ENCODE assay signal across 8 cellular contexts in the genomic region with DNA sequence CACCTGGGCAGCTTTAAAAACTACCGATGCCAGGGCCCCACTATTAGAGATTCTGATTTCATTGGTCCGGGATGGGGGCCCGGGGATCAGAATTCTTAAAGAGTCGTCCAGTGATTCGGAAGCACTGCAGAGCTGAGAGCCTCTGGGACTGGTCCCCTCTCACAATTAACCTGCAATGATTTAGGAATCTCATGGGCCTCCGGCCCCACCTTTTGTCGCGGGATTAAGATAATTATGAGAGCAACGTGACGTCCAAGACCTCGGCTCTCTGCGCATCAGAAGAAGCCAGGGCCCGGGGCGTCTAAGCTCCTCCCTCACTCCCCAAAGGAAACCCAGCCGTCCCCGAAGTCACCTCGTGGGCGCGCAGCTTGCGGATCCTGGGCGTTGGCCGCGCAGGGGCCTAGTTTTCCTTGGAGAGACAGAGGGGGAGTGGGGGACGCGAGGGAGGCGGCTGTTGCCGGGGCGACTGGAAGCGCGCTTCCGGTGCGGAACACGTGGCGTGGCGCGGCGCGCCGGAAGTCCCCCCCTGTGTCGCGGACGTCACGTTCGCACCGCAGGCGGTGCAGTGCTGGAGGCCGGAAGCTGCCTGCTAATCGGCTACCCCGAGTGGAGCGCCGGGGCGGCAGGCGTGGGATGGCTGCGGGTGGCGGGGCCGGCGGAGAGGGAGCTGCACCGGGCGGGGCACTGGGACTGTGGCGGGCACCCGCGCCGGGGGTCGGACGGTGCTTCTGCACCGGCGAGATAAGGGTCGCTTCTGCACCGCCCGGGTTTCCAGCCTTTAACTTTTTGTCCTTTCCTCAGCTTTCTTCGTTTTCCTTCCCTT.
DNase-seq lines count a peak whose midpoint lies in the region; ATAC-seq and TF ChIP-seq lines count a peak whose summit lies in the region.

GEMIN8 (minus strand) TSS at position 468 of the 823 bp plus-strand sequence. CDS start 8,414 bp downstream, outside the sequence.

- no peak for TF ChIP-seq CTCF in AG10803 (conservative IDR thresholded peaks at IDR 0.05; ENCODE audit: low read length)

- H3K4me3 ChIP-seq in AG10803 (ENCODE audit: low read length): peak within 1 kb of the TSS; percentile 68

- no peaks in the 10 kb centered on the region for H3K27me3 ChIP-seq in layer of hippocampus (ENCODE audit: control insufficient read depth, insufficient read depth, low read length)

- DNase-seq in AG10803 (ENCODE audit: low read depth) (peak; percentile 88), NCI-H510A (lab: John Stamatoyannopoulos, UW) (peak; percentile 75)
- peak; percentile 84 to 89 for DNase-seq in activated CD4-positive, alpha-beta T cell treated with anti-CD3 and anti-CD28 coated beads for 4 hours
- DNase-seq in stimulated activated CD4-positive, alpha-beta T cell treated with anti-CD3 and anti-CD28 coated beads, Interleukin-1b, Interleukin-23, amount 100 ng/mL, for 4 hours (ENCODE audit: low read depth in 2 of 2): peak; percentile 73 to 83

- H3K27ac ChIP-seq in cingulate gyrus (ENCODE audit: low read depth, low read length): peak within 1 kb of the TSS; percentile 70
- peak within 1 kb of the TSS; percentile 74 for H3K27ac ChIP-seq in layer of hippocampus (ENCODE audit: low read depth, low read length)

- ATAC-seq in GM19025 (IDR thresholded peaks at IDR 0.05; ENCODE audit: low read depth, unreplicated experiment) (peak; percentile 86), HG03354 (IDR thresholded peaks at IDR 0.05; ENCODE audit: poor library complexity, severe bottlenecking, unreplicated experiment) (peak; percentile 92)

Comparison
In these comparisons a context has a peak if more than half of its experiments do, and no peak if none do; other contexts are left out.
1. Peak in every context shown above with its lines: DNase-seq, ATAC-seq, H3K4me3 ChIP-seq and H3K27ac ChIP-seq.